In the genomic region with DNA sequence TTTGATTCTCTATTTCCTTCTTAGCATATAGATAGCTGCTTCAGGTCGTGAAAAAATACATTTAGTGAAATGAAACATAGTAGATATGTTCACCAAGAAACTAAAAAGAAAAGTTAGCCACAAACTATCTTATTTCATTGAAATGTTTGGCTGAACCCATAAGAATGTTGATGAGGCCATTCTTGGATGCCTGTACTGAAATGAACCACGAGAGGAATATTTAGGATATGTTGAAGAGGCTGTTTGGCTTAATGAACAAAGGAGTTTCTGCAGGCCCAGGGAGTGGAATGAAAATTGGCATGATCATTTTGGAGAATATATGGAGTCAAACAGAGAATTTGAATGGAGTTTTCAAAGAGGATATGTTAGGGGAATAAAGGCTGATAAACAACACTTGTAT, we compare ENCODE assay signal across 22 cellular contexts. TPM values are rescaled to one million over a fixed set of nuclear protein-coding genes. Genes with fewer than 3 reads are reported as not detected.
DNase-seq lines count a peak whose midpoint lies in the region; ATAC-seq and TF ChIP-seq lines count a peak whose summit lies in the region.
"Had no signal": no experiment of that assay in that cellular context is flagged by ENCODE, and none has a peak within 500 bp of the region (broad histone marks: within the 10 kb centered on the region; RNA-seq: fewer than 3 reads in every experiment).

No MANE protein-coding gene starts in this region.

- H3K36me3 Mint-ChIP-seq in nephron (ENCODE audit: low read depth) = no peaks in the 10 kb centered on the region
- H3K36me3 Mint-ChIP-seq: naive B cell had no signal

- H3K4me3 ChIP-seq in left ventricle myocardium inferior (no peak overlapping the region), vagina (peak overlapping the region in 1 of 2 donors; percentile 3), ovary (no peak overlapping the region)
- H3K4me3 ChIP-seq: A549, adrenal gland, HAP-1, tibial artery had no signal

- H3K9me3 ChIP-seq in left ventricle myocardium inferior (replicated peaks) = no peaks in the 10 kb centered on the region
- H3K9me3 ChIP-seq in vagina = no peaks in the 10 kb centered on the region
- no peaks in the 10 kb centered on the region for H3K9me3 ChIP-seq in ovary
- H3K9me3 ChIP-seq: A549, adrenal gland, HAP-1, tibial artery had no signal

- TF ChIP-seq POLR2A in vagina (IDR thresholded peaks at IDR 0.05) = no peak
- TF ChIP-seq POLR2A in ovary (IDR thresholded peaks at IDR 0.05) = no peak

- no peaks in the 10 kb centered on the region for H3K27me3 Mint-ChIP-seq in nephron (ENCODE audit: low read depth)

- intact Hi-C loops in left ventricle myocardium inferior (cut with micrococcal nuclease) (no loop called here), cardiac septum (cut with DNase I) (no loop called here), vagina (cut with DNase I) (no loop called here), ovary (cut with DNase I) (no loop called here)

- TF ChIP-seq CTCF in left ventricle myocardium inferior (IDR thresholded peaks at IDR 0.05; ENCODE audit: borderline replicate concordance) = no peak
- TF ChIP-seq CTCF in nephron (IDR thresholded peaks at IDR 0.05; ENCODE audit: unreplicated experiment in 3 of 3) = no peak
- TF ChIP-seq CTCF in vagina (IDR thresholded peaks at IDR 0.05) = no peak
- TF ChIP-seq CTCF in ovary (IDR thresholded peaks at IDR 0.05) = no peak

- H3K27ac ChIP-seq in left ventricle myocardium inferior (replicated peaks) (peak overlapping the region; percentile 55), vagina (peak overlapping the region; percentile 45), ovary (no peak overlapping the region)
- H3K27ac ChIP-seq: A549, adrenal gland had no signal

- ATAC-seq in esophagus mucosa = no peak
- ATAC-seq: A549 had no signal

- H3K27ac Mint-ChIP-seq in nephron = peak overlapping the region; percentile 83 to 89 (median 86)
- H3K27ac Mint-ChIP-seq: activated CD4-positive, alpha-beta T cell treated with anti-CD3 and anti-CD28 coated beads, Interleukin-2, amount 10 ng/mL, durations not matched to agents 7 days and 5 days; naive B cell had no signal

- no peaks in the 10 kb centered on the region for H3K27me3 ChIP-seq in left ventricle myocardium inferior (ENCODE audit: low read depth)
- no peaks in the 10 kb centered on the region for H3K27me3 ChIP-seq in vagina
- no peaks in the 10 kb centered on the region for H3K27me3 ChIP-seq in ovary
- H3K27me3 ChIP-seq: adrenal gland, tibial artery had no signal

- no peak for TF ChIP-seq EP300 in ovary (IDR thresholded peaks at IDR 0.05)

- WGBS in ovary, 3 donors = 30 to 49% (median 34%) methylated on average over 2 of the region's 2 CpGs

- H3K4me3 Mint-ChIP-seq in nephron = peak overlapping the region in 2 of 3 experiments; percentile 11 to 29
- H3K4me3 Mint-ChIP-seq: activated CD4-positive, alpha-beta T cell treated with anti-CD3 and anti-CD28 coated beads, Interleukin-2, amount 10 ng/mL, durations not matched to agents 7 days and 5 days; central memory CD8-positive, alpha-beta T cell; naive B cell had no signal

- DNase-seq in left ventricle myocardium inferior (no peak), cardiac septum (ENCODE audit: low spot score) (no peak), epidermal melanocyte (ENCODE audit: insufficient read length, low spot score) (peak; percentile 32), vagina (ENCODE audit: extremely low spot score in 2 of 2) (no peak), NOMO-1 treated with dmso at 0.1 percent for 144 hours (lab: John Stamatoyannopoulos, UW; ENCODE audit: unreplicated experiment) (no peak), ovary (no peak)
- DNase-seq: activated CD4-positive, alpha-beta T cell treated with anti-CD3 and anti-CD28 coated beads, Interleukin-2, amount 10 ng/mL, durations not matched to agents 7 days and 5 days; activated CD8-positive, alpha-beta memory T cell treated with anti-CD3 and anti-CD28 coated beads, Interleukin-2, amount 50 U/mL, for 4 hours; activated effector memory CD4-positive, alpha-beta T cell treated with anti-CD3 and anti-CD28 coated beads, Interleukin-2, amount 50 U/mL, for 16 hours; adrenal gland; DND-41; effector CD4-positive, alpha-beta T cell; naive B cell; NCI-H187 treated with DMSO at 0.1 percent for 48 hours; posterior cingulate gyrus; stimulated activated CD4-positive, alpha-beta T cell treated with anti-CD3 and anti-CD28 coated beads, Interleukin-12 subunit alpha, Interleukin-12 subunit beta, amount 100 ng/mL, for 4 hours; tibial artery had no signal

- peaks cover 17% of the 10 kb centered on the region for H3K4me1 Mint-ChIP-seq in nephron
- H3K4me1 Mint-ChIP-seq: activated CD4-positive, alpha-beta T cell treated with anti-CD3 and anti-CD28 coated beads, Interleukin-2, amount 10 ng/mL, durations not matched to agents 7 days and 5 days; central memory CD8-positive, alpha-beta T cell; naive B cell had no signal

- no peaks in the 10 kb centered on the region for H3K9me3 Mint-ChIP-seq in nephron
- H3K9me3 Mint-ChIP-seq: activated CD4-positive, alpha-beta T cell treated with anti-CD3 and anti-CD28 coated beads, Interleukin-2, amount 10 ng/mL, durations not matched to agents 7 days and 5 days; central memory CD8-positive, alpha-beta T cell had no signal

- H3K36me3 ChIP-seq in left ventricle myocardium inferior = no peaks in the 10 kb centered on the region
- H3K36me3 ChIP-seq in vagina = no peaks in the 10 kb centered on the region
- H3K36me3 ChIP-seq in ovary = no peaks in the 10 kb centered on the region
- H3K36me3 ChIP-seq: adrenal gland, HAP-1, tibial artery had no signal

- H3K4me1 ChIP-seq in left ventricle myocardium inferior (peaks cover 20% of the 10 kb centered on the region), vagina (peaks cover 10% of the 10 kb centered on the region), ovary (ENCODE audit: insufficient read depth) (no peaks in the 10 kb centered on the region)
- H3K4me1 ChIP-seq: A549, adrenal gland, HAP-1, tibial artery had no signal

RNA-seq across cellular contexts. Expression of a gene that starts 36.2 kb away (rescaled TPM):
- total RNA-seq in left ventricle myocardium inferior (1.2 TPM), cardiac septum (1.9 TPM), vagina (1.7 TPM), esophagus mucosa (0.24 TPM), ovary (1 to 10 TPM in 2 of 7 donors, under 1 TPM in 5; 0.24 to 1.1 (median 0.48) TPM)
- polyA plus RNA-seq in ovary = 1 to 10 TPM in 1 of 2 donors, under 1 TPM in 1; 0.87 to 1.3 TPM

Comparison
In these comparisons a context has a peak if more than half of its experiments do, and no peak if none do; other contexts are left out.
1. H3K27ac ChIP-seq: peak in left ventricle myocardium inferior (single experiment) and vagina (single experiment); none in ovary (0 of 2).